Comparison of ENCODE assay signal across 10 cellular contexts in genomic region chr5:141373673-141374317, GRCh38. TPM values are rescaled to one million over a fixed set of nuclear protein-coding genes. Genes with fewer than 3 reads are reported as not detected.
DNase-seq lines count a peak whose midpoint lies in the region; ATAC-seq, FAIRE-seq and TF ChIP-seq lines count a peak whose summit lies in the region.
"Had no signal": no experiment of that assay in that cellular context is flagged by ENCODE, and none has a peak within 500 bp of the region (broad histone marks: within the 10 kb centered on the region; RNA-seq: fewer than 3 reads in every experiment).

PCDHGA6 (plus strand) TSS chr5:141373891; CDS start chr5:141374084, 193 bp downstream.

- no peak for FAIRE-seq in small intestine (lab: Jason Lieb, UNC)
- FAIRE-seq: GM18507 had no signal

- TF ChIP-seq CTCF in CD14-positive monocyte (IDR thresholded peaks at IDR 0.05), result peak; percentile 17
- TF ChIP-seq CTCF in cardiac fibroblast (IDR thresholded peaks at IDR 0.05; ENCODE audit: low read depth, low read length), result peak; percentile 70
- TF ChIP-seq CTCF in hepatocyte (IDR thresholded peaks at IDR 0.05; ENCODE audit: poor library complexity), result no peak

- H3K27ac Mint-ChIP-seq in CD14-positive monocyte, result no peak within 1 kb of the TSS
- peak within 1 kb of the TSS in 1 of 10 donors; percentile 35 for H3K27ac Mint-ChIP-seq in naive thymus-derived CD8-positive, alpha-beta T cell

- no peaks in the 10 kb centered on the region for H4K20me1 ChIP-seq in hepatocyte (ENCODE audit: insufficient read depth, poor library complexity, severe bottlenecking)

- peak within 1 kb of the TSS in 1 of 2 donors; percentile 60 for H3K4me3 Mint-ChIP-seq in CD14-positive monocyte
- H3K4me3 Mint-ChIP-seq in naive thymus-derived CD8-positive, alpha-beta T cell, result peak within 1 kb of the TSS in 8 of 10 donors; percentile 15 to 56 (median 38)

- H3K9me3 Mint-ChIP-seq in CD14-positive monocyte, result peaks cover 42 to 85% (median 73%) of the 10 kb centered on the region in 7 donors
- H3K9me3 Mint-ChIP-seq in naive thymus-derived CD8-positive, alpha-beta T cell, result peaks cover 0 to 87% (median 34%) of the 10 kb centered on the region in 9 donors

- intact Hi-C loops in CD14-positive monocyte (cut with micrococcal nuclease), result no loop called here

- POLR2A ChIA-PET in naive thymus-derived CD8-positive, alpha-beta T cell (lab: Charles Lee), result no interaction called here

- DNase-seq in CD14-positive monocyte (ENCODE audit: low spot score) (no peak), HT1080 (ENCODE audit: low read depth) (peak; percentile 24), cardiac fibroblast (ENCODE audit: low read depth in 2 of 2) (peak; percentile 40 to 66), hepatocyte (ENCODE audit: low spot score) (no peak), small intestine (no peak), H7 (no peak)
- DNase-seq in naive thymus-derived CD8-positive, alpha-beta T cell, result no peak
- no peak for DNase-seq in activated CD4-positive, alpha-beta T cell treated with anti-CD3 and anti-CD28 coated beads, Interleukin-2, amount 50 U/mL, for 48 hours
- DNase-seq: stimulated activated CD4-positive, alpha-beta T cell treated with anti-CD3 and anti-CD28 coated beads, Interleukin-2, amount 100 ng/mL, for 48 hours had no signal

- H3K36me3 Mint-ChIP-seq in CD14-positive monocyte, result peaks cover 6 to 11% of the 10 kb centered on the region in 2 donors
- H3K36me3 Mint-ChIP-seq in naive thymus-derived CD8-positive, alpha-beta T cell, result peaks cover 16 to 60% (median 31%) of the 10 kb centered on the region in 3 donors

- no peaks in the 10 kb centered on the region for H3K9me2 ChIP-seq in hepatocyte (replicated peaks; ENCODE audit: insufficient read depth)

- H2AFZ ChIP-seq in hepatocyte, result no peak within 1 kb of the TSS

- no peak for ATAC-seq in naive thymus-derived CD8-positive, alpha-beta T cell

- H3K79me2 ChIP-seq in hepatocyte, result no peaks in the 10 kb centered on the region

- H3K4me1 Mint-ChIP-seq in CD14-positive monocyte, result peaks cover 8% of the 10 kb centered on the region
- peaks cover 0 to 7% (median 4%) of the 10 kb centered on the region in 4 donors for H3K4me1 Mint-ChIP-seq in naive thymus-derived CD8-positive, alpha-beta T cell

- H3K4me3 ChIP-seq in cardiac fibroblast (replicated peaks in 1 of 2; ENCODE audit: low read depth in 2 of 2, low read length in 2 of 2), result peak within 1 kb of the TSS; percentile 40 to 48
- H3K4me3 ChIP-seq in hepatocyte, result no peak within 1 kb of the TSS
- H3K4me3 ChIP-seq in small intestine (ENCODE audit: low read depth in 1 of 2, low read length in 2 of 2), result no peak within 1 kb of the TSS
- no peak within 1 kb of the TSS for H3K4me3 ChIP-seq in H7 (ENCODE audit: insufficient read depth, low read depth, low read length)

- no peaks in the 10 kb centered on the region for H3K9me3 ChIP-seq in hepatocyte (ENCODE audit: low read depth)
- no peaks in the 10 kb centered on the region for H3K9me3 ChIP-seq in small intestine (ENCODE audit: control insufficient read depth, low read depth)

- H3K27me3 ChIP-seq in hepatocyte, result no peaks in the 10 kb centered on the region
- peaks cover 0 to 21% of the 10 kb centered on the region in 2 donors for H3K27me3 ChIP-seq in small intestine (ENCODE audit: control insufficient read depth in 2 of 2, insufficient read depth in 2 of 2, low read length in 2 of 2)
- H3K27me3 ChIP-seq in H7 (ENCODE audit: control insufficient read depth, insufficient read depth, low read length), result no peaks in the 10 kb centered on the region

- H3K27ac ChIP-seq in hepatocyte (no peak within 1 kb of the TSS), small intestine (ENCODE audit: low read depth in 1 of 2, low read length in 1 of 2) (no peak within 1 kb of the TSS)

- H3K4me2 ChIP-seq in hepatocyte, result no peak within 1 kb of the TSS

- peaks cover 39 to 75% (median 64%) of the 10 kb centered on the region in 3 donors for H3K27me3 Mint-ChIP-seq in CD14-positive monocyte (ENCODE audit: low read depth in 3 of 3)
- H3K27me3 Mint-ChIP-seq in naive thymus-derived CD8-positive, alpha-beta T cell, result peaks cover 29 to 70% (median 59%) of the 10 kb centered on the region in 5 donors

- WGBS in hepatocyte (ENCODE audit: low lambda C conversion rate, missing lambda C conversion rate), result 94% methylated on average over 27 of the region's 27 CpGs
- 20 to 39% (median 37%) methylated on average over 27 of the region's 27 CpGs for WGBS in small intestine, 3 donors

- no peaks in the 10 kb centered on the region for H3K36me3 ChIP-seq in hepatocyte (replicated peaks; ENCODE audit: insufficient read depth, low read depth)
- H3K36me3 ChIP-seq in small intestine (ENCODE audit: control insufficient read depth in 2 of 2, insufficient read depth in 2 of 2, low read length in 2 of 2), result no peaks in the 10 kb centered on the region
- H3K36me3 ChIP-seq in H7 (replicated peaks; ENCODE audit: control insufficient read depth, insufficient read depth, low read length), result no peaks in the 10 kb centered on the region

- H3K4me1 ChIP-seq in hepatocyte (ENCODE audit: insufficient read depth) (no peaks in the 10 kb centered on the region), small intestine (ENCODE audit: control insufficient read depth in 2 of 2, insufficient read depth in 1 of 2, low read depth in 1 of 2, low read length in 1 of 2) (no peaks in the 10 kb centered on the region)

RNA-seq across cellular contexts. Expression of gene PCDHGA6, which starts in this region (rescaled TPM):
- not detected for polyA plus RNA-seq in CD14-positive monocyte
- total RNA-seq in HT1080 (2014; rRNA removed; shearing (Covaris generic)), result 0.20 and 1.2 TPM in 2 replicates
- polyA plus RNA-seq in HT1080 (2015; cell fraction: cytosol; rRNA removed), result 0.24 and 0.47 TPM in 2 replicates
- 4.1 and 4.2 TPM in 2 replicates for polyA plus RNA-seq in HT1080 (2015; cell fraction: nucleus; rRNA removed)
- total RNA-seq in naive thymus-derived CD8-positive, alpha-beta T cell, result under 1 TPM; 0.60 to 0.68 TPM
- polyA plus RNA-seq in naive thymus-derived CD8-positive, alpha-beta T cell, result under 1 TPM in 1 of 3 donors, not detected in 2; 0.05 TPM
- total RNA-seq in hepatocyte, result 0.12 TPM in 1 of 2 replicates, not detected in the other
- 0.11 TPM in 1 of 2 replicates, not detected in the other for polyA plus RNA-seq in hepatocyte
- under 1 TPM in 1 of 3 donors, not detected in 2; 0.72 TPM for polyA plus RNA-seq in small intestine
- 0.04 TPM in 1 of 2 replicates, not detected in the other for total RNA-seq in H7 (2014; rRNA removed; shearing (Covaris generic))

Comparison
In these comparisons a context has a peak if more than half of its experiments do, and no peak if none do; other contexts are left out.
1. DNase-seq: peak in HT1080 (single experiment) and cardiac fibroblast (2 of 2); none in CD14-positive monocyte (single experiment), naive thymus-derived CD8-positive, alpha-beta T cell (0 of 10), hepatocyte (single experiment), small intestine (single experiment), activated CD4-positive, alpha-beta T cell treated with anti-CD3 and anti-CD28 coated beads, Interleukin-2, amount 50 U/mL, for 48 hours (0 of 2) and H7 (single experiment).
2. H3K4me3 ChIP-seq: peak in cardiac fibroblast (2 of 2); none in hepatocyte (single experiment), small intestine (0 of 2) and H7 (single experiment).